1 cellular context compared by ENCODE assay signal in the genomic region with DNA sequence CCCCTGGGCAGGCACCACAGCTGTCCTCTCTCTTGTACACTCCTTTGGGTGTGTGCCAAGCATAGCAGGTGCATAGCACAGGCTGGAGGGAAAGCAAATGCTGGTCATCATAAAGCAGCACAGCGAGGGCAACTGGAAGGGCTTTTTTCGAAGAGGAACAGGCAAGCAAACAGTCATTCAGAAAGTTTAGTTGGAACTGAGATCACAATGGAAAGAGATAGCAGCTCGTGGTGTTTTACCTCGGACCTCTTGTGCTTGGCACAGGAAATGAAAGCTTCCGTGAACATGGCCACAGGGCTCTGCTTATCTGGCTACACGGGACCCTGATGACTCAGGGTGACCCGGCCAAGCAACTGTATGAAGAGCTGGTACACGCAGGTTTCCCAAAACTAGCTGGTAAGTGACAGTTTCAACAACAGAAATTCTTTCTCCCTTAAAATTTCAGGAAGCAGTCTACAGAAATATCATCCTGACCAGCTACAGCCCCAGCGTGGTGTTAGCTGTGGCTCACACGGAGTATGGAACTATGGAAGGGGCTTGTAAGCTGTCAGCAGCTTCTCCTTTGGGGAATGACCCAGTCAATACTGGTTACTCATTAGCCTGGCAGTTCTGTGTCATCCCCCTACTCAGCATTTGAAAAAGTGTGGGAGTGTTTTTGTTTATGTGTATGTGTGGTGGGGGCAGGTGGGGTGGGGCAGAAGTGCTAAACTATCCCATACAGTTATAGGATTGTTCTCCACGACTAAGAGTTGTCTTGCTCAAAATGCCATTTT.
TF ChIP-seq lines count a peak whose summit lies in the region.

No MANE protein-coding gene starts in this region.

TF ChIP-seq in K562, 482 proteins besides CTCF, POLR2A, EP300 and RAD21 (continued from another document and continues in another):
- TF ChIP-seq FOXJ3 (CRISPR knock-in tag; IDR thresholded peaks at IDR 0.05) (no peak), AFF1 (IDR thresholded peaks at IDR 0.05; ENCODE audit: low read depth in 1 of 2, partially characterized antibody in 2 of 2) (peak; percentile 21 to 49), ZNF124 (CRISPR knock-in tag; IDR thresholded peaks at IDR 0.05) (no peak), NFIX (CRISPR knock-in tag; IDR thresholded peaks at IDR 0.05; ENCODE audit: low read depth) (no peak), KLF16 (IDR thresholded peaks at IDR 0.05) (no peak), MTA1 (IDR thresholded peaks at IDR 0.05; ENCODE audit: borderline replicate concordance) (no peak), ARID3B (CRISPR knock-in tag; IDR thresholded peaks at IDR 0.05; ENCODE audit: borderline replicate concordance) (no peak), ZNF239 (CRISPR knock-in tag; IDR thresholded peaks at IDR 0.05) (no peak), SMAD2 (IDR thresholded peaks at IDR 0.05; ENCODE audit: low read depth, low read length) (no peak), CHD2 (IDR thresholded peaks at IDR 0.05; ENCODE audit: low read depth, low read length) (no peak), POLR2AphosphoS5 (IDR thresholded peaks at IDR 0.05; ENCODE audit: control insufficient read depth, insufficient read depth, low read depth, low read length) (no peak), GABPB2 (CRISPR knock-in tag; conservative IDR thresholded peaks at IDR 0.05) (no peak), AFF4 (CRISPR knock-in tag; IDR thresholded peaks at IDR 0.05) (no peak), ZNF354B (CRISPR knock-in tag; IDR thresholded peaks at IDR 0.05) (no peak), MYNN (IDR thresholded peaks at IDR 0.05) (no peak), MYNN (CRISPR knock-in tag; IDR thresholded peaks at IDR 0.05) (no peak), FOXO4 (CRISPR knock-in tag; IDR thresholded peaks at IDR 0.05) (no peak), NFIC (IDR thresholded peaks at IDR 0.05) (peak; percentile 88), KLF10 (CRISPR knock-in tag; IDR thresholded peaks at IDR 0.05) (no peak), GATA2 (CRISPR knock-in tag; IDR thresholded peaks at IDR 0.05) (peak; percentile 57), ZNF253 (CRISPR knock-in tag; conservative IDR thresholded peaks at IDR 0.05) (no peak), ZNF175 (CRISPR knock-in tag; IDR thresholded peaks at IDR 0.05; ENCODE audit: low read depth) (0 out of 2 replicates have a peak, but pooled peaks have one; percentile 83), SMARCC2 (IDR thresholded peaks at IDR 0.05; ENCODE audit: low read depth) (peak; percentile 59; the same call in 1 of the 2 replicates), DMBX1 (CRISPR knock-in tag; IDR thresholded peaks at IDR 0.05; ENCODE audit: borderline replicate concordance) (peak; percentile 64; the same call in 1 of the 2 replicates), BRD9 (IDR thresholded peaks at IDR 0.05; ENCODE audit: low read depth, partially characterized antibody) (no peak), ZNF695 (CRISPR knock-in tag; IDR thresholded peaks at IDR 0.05) (no peak), ETV1 (tag; conservative IDR thresholded peaks at IDR 0.05; ENCODE audit: low read depth) (peak; percentile 71), CHD4 (IDR thresholded peaks at IDR 0.05; ENCODE audit: insufficient read depth, insufficient replicate concordance, low read depth, low read length, poor library complexity, severe bottlenecking) (no peak), ZNF431 (CRISPR knock-in tag; IDR thresholded peaks at IDR 0.05) (no peak), TBP (optimal IDR thresholded peaks at IDR 0.05; ENCODE audit: low read depth, low read length) (peak; percentile 56), NFXL1 (CRISPR knock-in tag; IDR thresholded peaks at IDR 0.05) (no peak), KDM2B (CRISPR knock-in tag; IDR thresholded peaks at IDR 0.05) (no peak), BCOR (IDR thresholded peaks at IDR 0.05) (peak; percentile 41; the same call in 1 of the 2 replicates), E2F5 (CRISPR knock-in tag; IDR thresholded peaks at IDR 0.05) (no peak), ZFP1 (CRISPR knock-in tag; IDR thresholded peaks at IDR 0.05) (no peak), RNF219 (CRISPR knock-in tag; IDR thresholded peaks at IDR 0.05) (no peak), ETV6 (IDR thresholded peaks at IDR 0.05; ENCODE audit: borderline replicate concordance in 1 of 2, low read depth in 2 of 2, low read length in 1 of 2) (no peak), ETV6 (CRISPR knock-in tag; IDR thresholded peaks at IDR 0.05; ENCODE audit: borderline replicate concordance) (no peak), ZNF224 (CRISPR knock-in tag; IDR thresholded peaks at IDR 0.05) (no peak)
- TF ChIP-seq, protein P1, sequence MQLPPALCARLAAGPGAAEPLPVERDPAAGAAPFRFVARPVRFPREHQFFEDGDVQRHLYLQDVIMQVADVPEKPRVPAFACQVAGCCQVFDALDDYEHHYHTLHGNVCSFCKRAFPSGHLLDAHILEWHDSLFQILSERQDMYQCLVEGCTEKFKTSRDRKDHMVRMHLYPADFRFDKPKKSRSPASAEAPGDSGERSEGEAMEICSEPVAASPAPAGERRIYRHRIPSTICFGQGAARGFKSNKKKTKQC (CRISPR knock-in tag; IDR thresholded peaks at IDR 0.05): no peak
- TF ChIP-seq, protein P2, sequence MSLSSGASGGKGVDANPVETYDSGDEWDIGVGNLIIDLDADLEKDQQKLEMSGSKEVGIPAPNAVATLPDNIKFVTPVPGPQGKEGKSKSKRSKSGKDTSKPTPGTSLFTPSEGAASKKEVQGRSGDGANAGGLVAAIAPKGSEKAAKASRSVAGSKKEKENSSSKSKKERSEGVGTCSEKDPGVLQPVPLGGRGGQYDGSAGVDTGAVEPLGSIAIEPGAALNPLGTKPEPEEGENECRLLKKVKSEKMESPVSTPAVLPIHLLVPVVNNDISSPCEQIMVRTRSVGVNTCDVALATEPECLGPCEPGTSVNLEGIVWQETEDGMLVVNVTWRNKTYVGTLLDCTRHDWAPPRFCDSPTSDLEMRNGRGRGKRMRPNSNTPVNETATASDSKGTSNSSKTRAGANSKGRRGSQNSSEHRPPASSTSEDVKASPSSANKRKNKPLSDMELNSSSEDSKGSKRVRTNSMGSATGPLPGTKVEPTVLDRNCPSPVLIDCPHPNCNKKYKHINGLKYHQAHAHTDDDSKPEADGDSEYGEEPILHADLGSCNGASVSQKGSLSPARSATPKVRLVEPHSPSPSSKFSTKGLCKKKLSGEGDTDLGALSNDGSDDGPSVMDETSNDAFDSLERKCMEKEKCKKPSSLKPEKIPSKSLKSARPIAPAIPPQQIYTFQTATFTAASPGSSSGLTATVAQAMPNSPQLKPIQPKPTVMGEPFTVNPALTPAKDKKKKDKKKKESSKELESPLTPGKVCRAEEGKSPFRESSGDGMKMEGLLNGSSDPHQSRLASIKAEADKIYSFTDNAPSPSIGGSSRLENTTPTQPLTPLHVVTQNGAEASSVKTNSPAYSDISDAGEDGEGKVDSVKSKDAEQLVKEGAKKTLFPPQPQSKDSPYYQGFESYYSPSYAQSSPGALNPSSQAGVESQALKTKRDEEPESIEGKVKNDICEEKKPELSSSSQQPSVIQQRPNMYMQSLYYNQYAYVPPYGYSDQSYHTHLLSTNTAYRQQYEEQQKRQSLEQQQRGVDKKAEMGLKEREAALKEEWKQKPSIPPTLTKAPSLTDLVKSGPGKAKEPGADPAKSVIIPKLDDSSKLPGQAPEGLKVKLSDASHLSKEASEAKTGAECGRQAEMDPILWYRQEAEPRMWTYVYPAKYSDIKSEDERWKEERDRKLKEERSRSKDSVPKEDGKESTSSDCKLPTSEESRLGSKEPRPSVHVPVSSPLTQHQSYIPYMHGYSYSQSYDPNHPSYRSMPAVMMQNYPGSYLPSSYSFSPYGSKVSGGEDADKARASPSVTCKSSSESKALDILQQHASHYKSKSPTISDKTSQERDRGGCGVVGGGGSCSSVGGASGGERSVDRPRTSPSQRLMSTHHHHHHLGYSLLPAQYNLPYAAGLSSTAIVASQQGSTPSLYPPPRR (CRISPR knock-in tag; IDR thresholded peaks at IDR 0.05; ENCODE audit: borderline replicate concordance): no peak
